Comparison of ENCODE assay signal across 28 cellular contexts in genomic region chrX:96502507-96502906, GRCh38.
"Had no signal": no experiment of that assay in that cellular context is flagged by ENCODE, and none has a peak within 500 bp of the region (broad histone marks: within the 10 kb centered on the region; RNA-seq: fewer than 3 reads in every experiment).

No MANE protein-coding gene starts in this region.

- DNase-seq: colonic mucosa; cortex of kidney; dermis blood vessel endothelial cell; dorsolateral prefrontal cortex; effector CD4-positive, alpha-beta T cell; effector CD8-positive, alpha-beta T cell; effector memory CD4-positive, alpha-beta T cell; effector memory CD8-positive, alpha-beta T cell; endodermal cell; erythroblast; esophagus squamous epithelium; foreskin fibroblast; foreskin keratinocyte; foreskin melanocyte; gastrocnemius medialis; glutamatergic neuron; head of caudate nucleus; heart left ventricle; heart right ventricle had no signal

- H3K36me3 ChIP-seq: colonic mucosa, esophagus muscularis mucosa, esophagus squamous epithelium, gastrocnemius medialis, gastroesophageal sphincter, heart left ventricle, heart right ventricle had no signal

- H3K9me3 ChIP-seq: colonic mucosa, esophagus muscularis mucosa, esophagus squamous epithelium, gastrocnemius medialis, gastroesophageal sphincter, heart left ventricle, heart right ventricle had no signal

- H3K4me3 ChIP-seq: colonic mucosa, coronary artery, dorsolateral prefrontal cortex, esophagus muscularis mucosa, esophagus squamous epithelium, gastrocnemius medialis, gastroesophageal sphincter, heart right ventricle had no signal

- H3K27me3 Mint-ChIP-seq: dendritic cell treated with granulocyte-macrophage colony-stimulating factor and Interleukin-4, amounts not matched to agents 40 ng/mL and 50 ng/mL, for 4 days; effector memory CD8-positive, alpha-beta T cell had no signal

- ATAC-seq: effector memory CD8-positive, alpha-beta T cell; esophagus mucosa; foreskin keratinocyte; gastrocnemius medialis; gastroesophageal sphincter had no signal

- H3K27ac ChIP-seq: colonic mucosa, coronary artery, dorsolateral prefrontal cortex, epithelial cell of prostate, esophagus squamous epithelium, foreskin keratinocyte, gastrocnemius medialis, gastroesophageal sphincter, heart left ventricle, heart right ventricle had no signal

- H3K4me1 ChIP-seq: colonic mucosa, esophagus squamous epithelium, foreskin keratinocyte, gastrocnemius medialis, gastroesophageal sphincter, heart left ventricle, heart right ventricle had no signal

- H3K9me3 Mint-ChIP-seq: dendritic cell treated with granulocyte-macrophage colony-stimulating factor and Interleukin-4, amounts not matched to agents 40 ng/mL and 50 ng/mL, for 4 days; effector memory CD8-positive, alpha-beta T cell; endodermal cell had no signal

- H3K27me3 ChIP-seq: colonic mucosa, esophagus muscularis mucosa, esophagus squamous epithelium, foreskin keratinocyte, gastrocnemius medialis, gastroesophageal sphincter, heart left ventricle, heart right ventricle had no signal

- FAIRE-seq: endometrium, endothelial cell of umbilical vein, frontal cortex had no signal

- H3K4me3 Mint-ChIP-seq: dendritic cell treated with granulocyte-macrophage colony-stimulating factor and Interleukin-4, amounts not matched to agents 40 ng/mL and 50 ng/mL, for 4 days; effector memory CD8-positive, alpha-beta T cell; endodermal cell had no signal

- H3K4me1 Mint-ChIP-seq: endodermal cell had no signal

- H3K27ac Mint-ChIP-seq: dendritic cell treated with granulocyte-macrophage colony-stimulating factor and Interleukin-4, amounts not matched to agents 40 ng/mL and 50 ng/mL, for 4 days; effector memory CD8-positive, alpha-beta T cell; endodermal cell had no signal
